1 cellular context compared by ENCODE assay signal in the genomic region with DNA sequence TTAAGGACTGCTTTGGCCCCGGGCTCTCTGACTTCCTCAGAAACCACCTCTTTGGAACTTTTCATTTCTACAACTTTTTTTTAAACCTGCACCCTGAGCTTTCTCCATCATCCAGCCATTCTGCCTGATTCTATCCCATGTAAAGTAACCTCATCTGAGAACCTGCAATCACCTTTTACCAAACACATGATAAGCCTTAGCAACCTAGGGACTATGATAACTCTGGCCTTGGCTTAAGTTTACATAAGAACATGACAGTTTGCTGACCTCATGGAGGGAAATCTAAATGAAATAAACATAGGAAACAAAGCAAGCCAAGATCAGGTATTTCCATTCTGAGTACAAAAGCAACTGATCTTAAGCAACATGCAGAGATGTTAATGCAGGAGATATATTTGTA.
TF ChIP-seq lines count a peak whose summit lies in the region.

No MANE protein-coding gene starts in this region.

TF ChIP-seq in H1, 55 proteins besides CTCF, POLR2A, EP300 and RAD21:
- no peak for TF ChIP-seq SUZ12 (IDR thresholded peaks at IDR 0.05; ENCODE audit: low read length)
- TF ChIP-seq POU5F1 (IDR thresholded peaks at IDR 0.05; ENCODE audit: low read depth, low read length), result no peak
- TF ChIP-seq KDM5A (IDR thresholded peaks at IDR 0.05; ENCODE audit: low read length), result no peak
- no peak for TF ChIP-seq NANOG (IDR thresholded peaks at IDR 0.05; ENCODE audit: insufficient read depth, low read depth, low read length, poor library complexity, severe bottlenecking)
- TF ChIP-seq JUN (IDR thresholded peaks at IDR 0.05; ENCODE audit: low read depth, low read length), result no peak
- TF ChIP-seq TAF1 (IDR thresholded peaks at IDR 0.05; ENCODE audit: low read depth, low read length), result no peak
- no peak for TF ChIP-seq SP1 (IDR thresholded peaks at IDR 0.05; ENCODE audit: low read depth, low read length)
- no peak for TF ChIP-seq GABPA (IDR thresholded peaks at IDR 0.05; ENCODE audit: borderline replicate concordance, insufficient read depth, low read length)
- no peak for TF ChIP-seq CREB1 (IDR thresholded peaks at IDR 0.05)
